Comparison of ENCODE assay signal across 29 cellular contexts in the genomic region with DNA sequence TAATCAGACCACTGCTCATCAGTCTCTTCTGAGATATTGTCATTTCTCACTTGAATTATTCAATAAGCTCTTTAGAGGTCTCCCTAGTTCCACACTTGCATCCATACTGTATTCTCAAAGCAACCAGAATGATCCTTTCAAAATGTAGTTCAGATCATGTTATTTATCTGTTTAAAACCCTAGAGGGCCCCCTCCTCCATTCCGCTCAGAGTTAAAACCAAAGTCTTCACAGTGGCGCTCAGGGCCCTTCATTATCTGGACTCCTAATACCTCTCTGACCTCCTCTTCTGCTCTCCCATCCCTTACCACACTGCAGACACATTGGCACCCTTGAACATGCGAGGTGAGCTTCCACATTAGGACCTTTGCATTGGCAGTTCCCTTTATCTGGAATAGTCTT. TPM values are rescaled to one million over a fixed set of nuclear protein-coding genes. Genes with fewer than 3 reads are reported as not detected.
"Had no signal": no experiment of that assay in that cellular context is flagged by ENCODE, and none has a peak within 500 bp of the region (broad histone marks: within the 10 kb centered on the region; RNA-seq: fewer than 3 reads in every experiment).

No MANE protein-coding gene starts in this region.

- H3K9me3 ChIP-seq: adrenal gland, ascending aorta, sigmoid colon, stomach, transverse colon had no signal

- H3K9me3 Mint-ChIP-seq: activated T-helper 17 cell treated with anti-CD3 and anti-CD28 coated beads, Interleukin-2, amount 50 U/mL, for 72 hours; memory B cell; nephron; stimulated activated memory B cell treated with anti-CD40 and anti-IgM and Interleukin-4, amounts not matched to agents 10 μg/mL and 1 μg/mL and 100 μg/mL, for 72 hours; T-helper 2 cell treated with Interferon-gamma antibody and Interleukin-4, amounts not matched to agents 5 μg/mL and 100 μg/mL, for 36 hours had no signal

- H3K27me3 ChIP-seq: adrenal gland, ascending aorta, brain microvascular endothelial cell, hepatocyte, sigmoid colon, stomach, transverse colon had no signal

- H3K4me2 ChIP-seq: hepatocyte, smooth muscle cell had no signal

- ATAC-seq: activated T-helper 17 cell treated with anti-CD3 and anti-CD28 coated beads, Interleukin-2, amount 50 U/mL, for 72 hours; foreskin keratinocyte; stimulated activated memory B cell treated with anti-CD40 and anti-IgM and Interleukin-4, amounts not matched to agents 10 μg/mL and 1 μg/mL and 100 μg/mL, for 72 hours had no signal

- H3K27ac ChIP-seq: adrenal gland, ascending aorta, brain microvascular endothelial cell, foreskin keratinocyte, hepatocyte, parathyroid adenoma, sigmoid colon, stomach, transverse colon, WERI-Rb-1 had no signal

- DNase-seq: activated CD4-positive, alpha-beta T cell treated with anti-CD3 and anti-CD28 coated beads for 1 hour; activated CD4-positive, alpha-beta T cell treated with anti-CD3 and anti-CD28 coated beads, Interleukin-2, amount 50 U/mL, for 1 hour; activated naive CD4-positive, alpha-beta T cell; activated T-cell treated with anti-CD3 and anti-CD28 coated beads, Interleukin-2, amount 50 U/mL, for 1 hour; adrenal gland; brain microvascular endothelial cell; central memory CD4-positive, alpha-beta T cell; dermis blood vessel endothelial cell; effector CD8-positive, alpha-beta T cell; foreskin keratinocyte; nucleus accumbens; sigmoid colon; stimulated activated CD4-positive, alpha-beta T cell treated with anti-CD3 and anti-CD28 coated beads, Interleukin-15, amount 100 ng/mL, for 24 hours; stomach; transverse colon; WERI-Rb-1 had no signal

- H3K4me3 ChIP-seq: adrenal gland, ascending aorta, hepatocyte, sigmoid colon, smooth muscle cell, stomach, transverse colon had no signal

- H3K9ac ChIP-seq: parathyroid adenoma had no signal

- H3K36me3 ChIP-seq: adrenal gland, ascending aorta, brain microvascular endothelial cell, sigmoid colon, stomach, transverse colon, WERI-Rb-1 had no signal

- H3K4me1 Mint-ChIP-seq: activated T-helper 17 cell treated with anti-CD3 and anti-CD28 coated beads, Interleukin-2, amount 50 U/mL, for 72 hours; memory B cell; stimulated activated memory B cell treated with anti-CD40 and anti-IgM and Interleukin-4, amounts not matched to agents 10 μg/mL and 1 μg/mL and 100 μg/mL, for 72 hours had no signal

- H2AFZ ChIP-seq: hepatocyte, parathyroid adenoma had no signal

- H3K27ac Mint-ChIP-seq: activated naive CD8-positive, alpha-beta T cell; activated T-helper 17 cell treated with anti-CD3 and anti-CD28 coated beads, Interleukin-2, amount 50 U/mL, for 72 hours; memory B cell; nephron; stimulated activated memory B cell treated with anti-CD40 and anti-IgM and Interleukin-4, amounts not matched to agents 10 μg/mL and 1 μg/mL and 100 μg/mL, for 72 hours; T-helper 2 cell treated with Interferon-gamma antibody and Interleukin-4, amounts not matched to agents 5 μg/mL and 100 μg/mL, for 36 hours had no signal

- H3K36me3 Mint-ChIP-seq: activated naive CD8-positive, alpha-beta T cell; memory B cell; stimulated activated memory B cell treated with anti-CD40 and anti-IgM and Interleukin-4, amounts not matched to agents 10 μg/mL and 1 μg/mL and 100 μg/mL, for 72 hours had no signal

- H3K79me2 ChIP-seq: hepatocyte, parathyroid adenoma had no signal

- H3K4me1 ChIP-seq: adrenal gland, ascending aorta, foreskin keratinocyte, parathyroid adenoma, sigmoid colon, stomach had no signal

- H3K4me3 Mint-ChIP-seq: activated naive CD8-positive, alpha-beta T cell; activated T-helper 17 cell treated with anti-CD3 and anti-CD28 coated beads, Interleukin-2, amount 50 U/mL, for 72 hours; memory B cell; nephron; stimulated activated memory B cell treated with anti-CD40 and anti-IgM and Interleukin-4, amounts not matched to agents 10 μg/mL and 1 μg/mL and 100 μg/mL, for 72 hours; T-helper 2 cell treated with Interferon-gamma antibody and Interleukin-4, amounts not matched to agents 5 μg/mL and 100 μg/mL, for 36 hours had no signal

RNA-seq across cellular contexts. Expression of a gene that starts 32.7 kb away (rescaled TPM):
- total RNA-seq: ascending aorta, dermis blood vessel endothelial cell, foreskin keratinocyte, glomerular endothelial cell, mononuclear cell, myocyte, smooth muscle cell had no signal
- polyA plus RNA-seq: foreskin keratinocyte, smooth muscle cell had no signal
